Comparison of ENCODE assay signal across 1 cellular context in genomic region chr17:4771519-4772234, GRCh38.
A peak's percentile ranks its signal among the peaks of the same experiment; 100 is the strongest.
TF ChIP-seq lines count a peak whose summit lies in the region.

A gene with protein sequence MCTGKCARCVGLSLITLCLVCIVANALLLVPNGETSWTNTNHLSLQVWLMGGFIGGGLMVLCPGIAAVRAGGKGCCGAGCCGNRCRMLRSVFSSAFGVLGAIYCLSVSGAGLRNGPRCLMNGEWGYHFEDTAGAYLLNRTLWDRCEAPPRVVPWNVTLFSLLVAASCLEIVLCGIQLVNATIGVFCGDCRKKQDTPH (plus strand): TSS chr17:4771886. CDS start chr17:4771923, 37 bp downstream.

TF ChIP-seq in HepG2, 621 proteins besides CTCF, POLR2A, EP300 and RAD21 (continued from another document and continues in another):
- TF ChIP-seq, protein P1, sequence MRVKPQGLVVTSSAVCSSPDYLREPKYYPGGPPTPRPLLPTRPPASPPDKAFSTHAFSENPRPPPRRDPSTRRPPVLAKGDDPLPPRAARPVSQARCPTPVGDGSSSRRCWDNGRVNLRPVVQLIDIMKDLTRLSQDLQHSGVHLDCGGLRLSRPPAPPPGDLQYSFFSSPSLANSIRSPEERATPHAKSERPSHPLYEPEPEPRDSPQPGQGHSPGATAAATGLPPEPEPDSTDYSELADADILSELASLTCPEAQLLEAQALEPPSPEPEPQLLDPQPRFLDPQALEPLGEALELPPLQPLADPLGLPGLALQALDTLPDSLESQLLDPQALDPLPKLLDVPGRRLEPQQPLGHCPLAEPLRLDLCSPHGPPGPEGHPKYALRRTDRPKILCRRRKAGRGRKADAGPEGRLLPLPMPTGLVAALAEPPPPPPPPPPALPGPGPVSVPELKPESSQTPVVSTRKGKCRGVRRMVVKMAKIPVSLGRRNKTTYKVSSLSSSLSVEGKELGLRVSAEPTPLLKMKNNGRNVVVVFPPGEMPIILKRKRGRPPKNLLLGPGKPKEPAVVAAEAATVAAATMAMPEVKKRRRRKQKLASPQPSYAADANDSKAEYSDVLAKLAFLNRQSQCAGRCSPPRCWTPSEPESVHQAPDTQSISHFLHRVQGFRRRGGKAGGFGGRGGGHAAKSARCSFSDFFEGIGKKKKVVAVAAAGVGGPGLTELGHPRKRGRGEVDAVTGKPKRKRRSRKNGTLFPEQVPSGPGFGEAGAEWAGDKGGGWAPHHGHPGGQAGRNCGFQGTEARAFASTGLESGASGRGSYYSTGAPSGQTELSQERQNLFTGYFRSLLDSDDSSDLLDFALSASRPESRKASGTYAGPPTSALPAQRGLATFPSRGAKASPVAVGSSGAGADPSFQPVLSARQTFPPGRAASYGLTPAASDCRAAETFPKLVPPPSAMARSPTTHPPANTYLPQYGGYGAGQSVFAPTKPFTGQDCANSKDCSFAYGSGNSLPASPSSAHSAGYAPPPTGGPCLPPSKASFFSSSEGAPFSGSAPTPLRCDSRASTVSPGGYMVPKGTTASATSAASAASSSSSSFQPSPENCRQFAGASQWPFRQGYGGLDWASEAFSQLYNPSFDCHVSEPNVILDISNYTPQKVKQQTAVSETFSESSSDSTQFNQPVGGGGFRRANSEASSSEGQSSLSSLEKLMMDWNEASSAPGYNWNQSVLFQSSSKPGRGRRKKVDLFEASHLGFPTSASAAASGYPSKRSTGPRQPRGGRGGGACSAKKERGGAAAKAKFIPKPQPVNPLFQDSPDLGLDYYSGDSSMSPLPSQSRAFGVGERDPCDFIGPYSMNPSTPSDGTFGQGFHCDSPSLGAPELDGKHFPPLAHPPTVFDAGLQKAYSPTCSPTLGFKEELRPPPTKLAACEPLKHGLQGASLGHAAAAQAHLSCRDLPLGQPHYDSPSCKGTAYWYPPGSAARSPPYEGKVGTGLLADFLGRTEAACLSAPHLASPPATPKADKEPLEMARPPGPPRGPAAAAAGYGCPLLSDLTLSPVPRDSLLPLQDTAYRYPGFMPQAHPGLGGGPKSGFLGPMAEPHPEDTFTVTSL (CRISPR knock-in tag; IDR thresholded peaks at IDR 0.05; ENCODE audit: borderline replicate concordance) = peak; percentile 72; the same call in 1 of the 2 replicates
- TF ChIP-seq NR1H2 (CRISPR knock-in tag; IDR thresholded peaks at IDR 0.05; ENCODE audit: borderline replicate concordance, low read depth) = 0 out of 2 replicates have a peak, but pooled peaks have one; percentile 67
- TF ChIP-seq E2F1 (CRISPR knock-in tag; IDR thresholded peaks at IDR 0.05) = peak; percentile 46; the same call in 1 of the 2 replicates
- TF ChIP-seq CREB3 (CRISPR knock-in tag; IDR thresholded peaks at IDR 0.05) = peak; percentile 80; the same call in 1 of the 2 replicates
- no peak; the same call in 1 of the 2 replicates for TF ChIP-seq TBP (CRISPR knock-in tag; IDR thresholded peaks at IDR 0.05)
- TF ChIP-seq AHR (CRISPR knock-in tag; IDR thresholded peaks at IDR 0.05) = no peak; the same call in 1 of the 2 replicates
- peak; percentile 90; the same call in 1 of the 2 replicates for TF ChIP-seq FOXK1 (CRISPR knock-in tag; IDR thresholded peaks at IDR 0.05; ENCODE audit: borderline replicate concordance, low read depth)
- TF ChIP-seq MLLT10 (CRISPR knock-in tag; IDR thresholded peaks at IDR 0.05) = no peak
- peak; percentile 75 for TF ChIP-seq TARDBP (CRISPR knock-in tag; IDR thresholded peaks at IDR 0.05)
- 0 out of 2 replicates have a peak, but pooled peaks have one; percentile 55 for TF ChIP-seq DR1 (CRISPR knock-in tag; IDR thresholded peaks at IDR 0.05)
- TF ChIP-seq ZNF281 (CRISPR knock-in tag; IDR thresholded peaks at IDR 0.05; ENCODE audit: borderline replicate concordance) = peak; percentile 54; the same call in 1 of the 2 replicates
- peak; percentile 74 for TF ChIP-seq HNF1B (CRISPR knock-in tag; IDR thresholded peaks at IDR 0.05)
- no peak for TF ChIP-seq SP1 (IDR thresholded peaks at IDR 0.05)
- TF ChIP-seq SP1 (CRISPR knock-in tag; IDR thresholded peaks at IDR 0.05) = no peak; the same call in 1 of the 2 replicates
- peak; percentile 71; the same call in 1 of the 2 replicates for TF ChIP-seq KDM5B (CRISPR knock-in tag; IDR thresholded peaks at IDR 0.05; ENCODE audit: borderline replicate concordance)
- TF ChIP-seq, protein P2, sequence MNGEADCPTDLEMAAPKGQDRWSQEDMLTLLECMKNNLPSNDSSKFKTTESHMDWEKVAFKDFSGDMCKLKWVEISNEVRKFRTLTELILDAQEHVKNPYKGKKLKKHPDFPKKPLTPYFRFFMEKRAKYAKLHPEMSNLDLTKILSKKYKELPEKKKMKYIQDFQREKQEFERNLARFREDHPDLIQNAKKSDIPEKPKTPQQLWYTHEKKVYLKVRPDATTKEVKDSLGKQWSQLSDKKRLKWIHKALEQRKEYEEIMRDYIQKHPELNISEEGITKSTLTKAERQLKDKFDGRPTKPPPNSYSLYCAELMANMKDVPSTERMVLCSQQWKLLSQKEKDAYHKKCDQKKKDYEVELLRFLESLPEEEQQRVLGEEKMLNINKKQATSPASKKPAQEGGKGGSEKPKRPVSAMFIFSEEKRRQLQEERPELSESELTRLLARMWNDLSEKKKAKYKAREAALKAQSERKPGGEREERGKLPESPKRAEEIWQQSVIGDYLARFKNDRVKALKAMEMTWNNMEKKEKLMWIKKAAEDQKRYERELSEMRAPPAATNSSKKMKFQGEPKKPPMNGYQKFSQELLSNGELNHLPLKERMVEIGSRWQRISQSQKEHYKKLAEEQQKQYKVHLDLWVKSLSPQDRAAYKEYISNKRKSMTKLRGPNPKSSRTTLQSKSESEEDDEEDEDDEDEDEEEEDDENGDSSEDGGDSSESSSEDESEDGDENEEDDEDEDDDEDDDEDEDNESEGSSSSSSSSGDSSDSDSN (CRISPR knock-in tag; IDR thresholded peaks at IDR 0.05) = peak; percentile 62
- TF ChIP-seq, protein P3, sequence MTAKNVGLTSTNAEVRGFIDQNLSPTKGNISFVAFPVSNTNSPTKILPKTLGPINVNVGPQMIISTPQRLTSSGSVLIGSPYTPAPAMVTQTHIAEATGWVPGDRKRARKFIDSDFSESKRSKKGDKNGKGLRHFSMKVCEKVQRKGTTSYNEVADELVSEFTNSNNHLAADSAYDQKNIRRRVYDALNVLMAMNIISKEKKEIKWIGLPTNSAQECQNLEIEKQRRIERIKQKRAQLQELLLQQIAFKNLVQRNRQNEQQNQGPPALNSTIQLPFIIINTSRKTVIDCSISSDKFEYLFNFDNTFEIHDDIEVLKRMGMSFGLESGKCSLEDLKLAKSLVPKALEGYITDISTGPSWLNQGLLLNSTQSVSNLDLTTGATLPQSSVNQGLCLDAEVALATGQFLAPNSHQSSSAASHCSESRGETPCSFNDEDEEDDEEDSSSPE (CRISPR knock-in tag; IDR thresholded peaks at IDR 0.05) = peak; percentile 72; the same call in 1 of the 2 replicates
- no peak for TF ChIP-seq ZNF674 (CRISPR knock-in tag; IDR thresholded peaks at IDR 0.05; ENCODE audit: low read depth)
- TF ChIP-seq REL (CRISPR knock-in tag; conservative IDR thresholded peaks at IDR 0.05) = no peak
- 0 out of 2 replicates have a peak, but pooled peaks have one; percentile 57 for TF ChIP-seq ZSCAN9 (CRISPR knock-in tag; IDR thresholded peaks at IDR 0.05; ENCODE audit: borderline replicate concordance)
- TF ChIP-seq ZNF766 (CRISPR knock-in tag; IDR thresholded peaks at IDR 0.05; ENCODE audit: borderline replicate concordance) = peak; percentile 86
- TF ChIP-seq ZNF446 (CRISPR knock-in tag; IDR thresholded peaks at IDR 0.05) = no peak
- TF ChIP-seq ZFP36L1 (CRISPR knock-in tag; IDR thresholded peaks at IDR 0.05) = peak; percentile 88
- 0 out of 2 replicates have a peak, but pooled peaks have one; percentile 27 for TF ChIP-seq ZFP82 (CRISPR knock-in tag; IDR thresholded peaks at IDR 0.05; ENCODE audit: borderline replicate concordance)
- peak; percentile 85; the same call in 1 of the 2 replicates for TF ChIP-seq KLF12 (CRISPR knock-in tag; IDR thresholded peaks at IDR 0.05; ENCODE audit: borderline replicate concordance)
- TF ChIP-seq ZNF792 (CRISPR knock-in tag; IDR thresholded peaks at IDR 0.05) = peak; percentile 60
- peak; percentile 69; the same call in 1 of the 2 replicates for TF ChIP-seq NFKB2 (CRISPR knock-in tag; IDR thresholded peaks at IDR 0.05; ENCODE audit: borderline replicate concordance)
- no peak for TF ChIP-seq KMT2B (CRISPR knock-in tag; IDR thresholded peaks at IDR 0.05)
- peak; percentile 79 for TF ChIP-seq ZNF574 (CRISPR knock-in tag; IDR thresholded peaks at IDR 0.05)
- TF ChIP-seq, protein P4, sequence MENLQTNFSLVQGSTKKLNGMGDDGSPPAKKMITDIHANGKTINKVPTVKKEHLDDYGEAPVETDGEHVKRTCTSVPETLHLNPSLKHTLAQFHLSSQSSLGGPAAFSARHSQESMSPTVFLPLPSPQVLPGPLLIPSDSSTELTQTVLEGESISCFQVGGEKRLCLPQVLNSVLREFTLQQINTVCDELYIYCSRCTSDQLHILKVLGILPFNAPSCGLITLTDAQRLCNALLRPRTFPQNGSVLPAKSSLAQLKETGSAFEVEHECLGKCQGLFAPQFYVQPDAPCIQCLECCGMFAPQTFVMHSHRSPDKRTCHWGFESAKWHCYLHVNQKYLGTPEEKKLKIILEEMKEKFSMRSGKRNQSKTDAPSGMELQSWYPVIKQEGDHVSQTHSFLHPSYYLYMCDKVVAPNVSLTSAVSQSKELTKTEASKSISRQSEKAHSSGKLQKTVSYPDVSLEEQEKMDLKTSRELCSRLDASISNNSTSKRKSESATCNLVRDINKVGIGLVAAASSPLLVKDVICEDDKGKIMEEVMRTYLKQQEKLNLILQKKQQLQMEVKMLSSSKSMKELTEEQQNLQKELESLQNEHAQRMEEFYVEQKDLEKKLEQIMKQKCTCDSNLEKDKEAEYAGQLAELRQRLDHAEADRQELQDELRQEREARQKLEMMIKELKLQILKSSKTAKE (CRISPR knock-in tag; IDR thresholded peaks at IDR 0.05; ENCODE audit: borderline replicate concordance) = peak; percentile 53; the same call in 1 of the 2 replicates
- TF ChIP-seq FOXA3 (CRISPR knock-in tag; IDR thresholded peaks at IDR 0.05) = peak; percentile 84
- TF ChIP-seq ZNF180 (CRISPR knock-in tag; IDR thresholded peaks at IDR 0.05; ENCODE audit: borderline replicate concordance, low read depth) = 0 out of 2 replicates have a peak, but pooled peaks have one; percentile 25
